ENCODE assay signal across 24 cellular contexts in genomic region chr4:36343501-36343900, GRCh38.
DNase-seq lines count a peak whose midpoint lies in the region; ATAC-seq and TF ChIP-seq lines count a peak whose summit lies in the region.
"Had no signal": no experiment of that assay in that cellular context is flagged by ENCODE, and none has a peak within 500 bp of the region (broad histone marks: within the 10 kb centered on the region; RNA-seq: fewer than 3 reads in every experiment).

No MANE protein-coding gene starts in this region.

- no peaks in the 10 kb centered on the region for H3K36me3 ChIP-seq in BLaER1
- no peaks in the 10 kb centered on the region for H3K36me3 ChIP-seq in GM23338 (ENCODE audit: insufficient read depth)
- no peaks in the 10 kb centered on the region for H3K36me3 ChIP-seq in neuronal stem cell (replicated peaks in 1 of 2; ENCODE audit: control insufficient read depth in 2 of 2, insufficient read depth in 2 of 2, low read length in 2 of 2)

- no peaks in the 10 kb centered on the region for H4K20me1 ChIP-seq in BLaER1
- H4K20me1 ChIP-seq in GM23338 (replicated peaks; ENCODE audit: insufficient read depth), result no peaks in the 10 kb centered on the region

- H3K9me3 ChIP-seq in BLaER1 (no peaks in the 10 kb centered on the region), neuronal stem cell (replicated peaks in 1 of 2; ENCODE audit: control insufficient read depth in 2 of 2, insufficient read depth in 1 of 2, low read depth in 1 of 2, low read length in 2 of 2) (no peaks in the 10 kb centered on the region)
- H3K9me3 ChIP-seq: A549, Caco-2 had no signal

- DNase-seq in GM23338 (ENCODE audit: low spot score) (no peak), UCSD-AML1 (lab: John Stamatoyannopoulos, UW; ENCODE audit: unreplicated experiment) (peak; percentile 4), neuronal stem cell (ENCODE audit: low spot score) (no peak), cerebellar nuclear complex (lab: John Stamatoyannopoulos, UW) (no peak)
- no peak for DNase-seq in activated CD4-positive, alpha-beta T cell treated with anti-CD3 and anti-CD28 coated beads for 1 hour
- no peak for DNase-seq in activated CD4-positive, alpha-beta T cell treated with anti-CD3 and anti-CD28 coated beads for 4 hours
- DNase-seq: AML-193; Caco-2; Calu3; CD4-positive, alpha-beta T cell; CD8-positive, alpha-beta T cell; DMS153; DMS53; DMS79; DND-41; EL; GDM1 had no signal

- no peak overlapping the region for H3K14ac ChIP-seq in neuronal stem cell (ENCODE audit: low read length)

- H2BK120ac ChIP-seq in neuronal stem cell (ENCODE audit: low read depth, low read length), result no peak overlapping the region

- WGBS in neuronal stem cell (ENCODE audit: extremely low coverage in 2 of 2, insufficient read length in 2 of 2, insufficient replicate concordance in 1 of 2), 2 donors, result no CpG with 5 or more reads among the region's 9 CpGs

- H3K36me3 Mint-ChIP-seq in GM23338 (ENCODE audit: low read depth), result no peaks in the 10 kb centered on the region
- H3K36me3 Mint-ChIP-seq: CD8-positive, alpha-beta T cell had no signal

- no peak overlapping the region for H2AK5ac ChIP-seq in neuronal stem cell (ENCODE audit: low read depth, low read length)

- no peak overlapping the region for H4K8ac ChIP-seq in neuronal stem cell (ENCODE audit: low read depth, low read length)

- H3K9me2 ChIP-seq in GM23338 (ENCODE audit: insufficient read depth), result no peaks in the 10 kb centered on the region

- no peak overlapping the region for H3K18ac ChIP-seq in neuronal stem cell (ENCODE audit: low read length)

- H3F3A ChIP-seq in GM23338 (replicated peaks; ENCODE audit: low read depth), result no peaks in the 10 kb centered on the region

- H3K27ac Mint-ChIP-seq in GM23338, result no peak overlapping the region
- H3K27ac Mint-ChIP-seq: B cell; CD4-positive, alpha-beta T cell; CD8-positive, alpha-beta T cell had no signal

- H3K4me1 Mint-ChIP-seq in GM23338, result no peaks in the 10 kb centered on the region

- H2BK12ac ChIP-seq in neuronal stem cell (ENCODE audit: low read length), result no peak overlapping the region

- H4K91ac ChIP-seq in neuronal stem cell (ENCODE audit: low read depth, low read length, poor library complexity), result no peak overlapping the region

- H3K79me2 ChIP-seq in GM23338 (replicated peaks; ENCODE audit: insufficient read depth), result no peaks in the 10 kb centered on the region

- H2BK15ac ChIP-seq in neuronal stem cell (ENCODE audit: low read length), result no peak overlapping the region

- H3K27ac ChIP-seq in BLaER1 (no peak overlapping the region), GM23338 (ENCODE audit: low read depth) (no peak overlapping the region), neuronal stem cell (replicated peaks; ENCODE audit: low read length) (no peak overlapping the region)
- H3K27ac ChIP-seq: 22Rv1, A549, C4-2B had no signal

- H3K4me1 ChIP-seq in BLaER1 (peaks cover 13% of the 10 kb centered on the region), GM23338 (ENCODE audit: insufficient read depth) (no peaks in the 10 kb centered on the region), neuronal stem cell (ENCODE audit: control insufficient read depth in 2 of 2, insufficient read depth in 1 of 2, low read depth in 1 of 2, low read length in 2 of 2) (no peaks in the 10 kb centered on the region)
- H3K4me1 ChIP-seq: A549, Caco-2 had no signal

- no peak for TF ChIP-seq CTCF in GM23338 (conservative IDR thresholded peaks at IDR 0.05; ENCODE audit: low read depth in 2 of 2)

- H3K79me1 ChIP-seq in neuronal stem cell (ENCODE audit: low read depth, low read length), result no peaks in the 10 kb centered on the region

- H3K23ac ChIP-seq in neuronal stem cell (ENCODE audit: low read depth, low read length, poor library complexity), result no peak overlapping the region

- no peaks in the 10 kb centered on the region for H3K27me3 Mint-ChIP-seq in GM23338 (ENCODE audit: insufficient read depth, low read depth, poor library complexity)
- H3K27me3 Mint-ChIP-seq: B cell; CD4-positive, alpha-beta T cell had no signal

- H3K9ac ChIP-seq in BLaER1 (no peak overlapping the region), neuronal stem cell (ENCODE audit: low read depth, low read length, poor library complexity) (no peak overlapping the region)

- H3K4me2 ChIP-seq in BLaER1 (0 out of 2 replicates have a peak overlapping the region, but pooled peaks have one; percentile 1), GM23338 (no peak overlapping the region), neuronal stem cell (ENCODE audit: insufficient read depth, low read length, poor library complexity, severe bottlenecking) (no peak overlapping the region)
- H3K4me2 ChIP-seq: A549 had no signal

- H3K4ac ChIP-seq in neuronal stem cell (ENCODE audit: low read length), result no peak overlapping the region

- H3K4me3 ChIP-seq in BLaER1 (no peak overlapping the region), GM23338 (no peak overlapping the region), neuronal stem cell (ENCODE audit: low read length in 2 of 2) (peak overlapping the region in 1 of 2 donors; percentile 29)
- H3K4me3 ChIP-seq: A549, GM12878 had no signal

- no peak overlapping the region for H3K4me3 Mint-ChIP-seq in GM23338
- H3K4me3 Mint-ChIP-seq: B cell; CD4-positive, alpha-beta T cell; CD8-positive, alpha-beta T cell had no signal

- no peaks in the 10 kb centered on the region for H3K9me3 Mint-ChIP-seq in GM23338
- H3K9me3 Mint-ChIP-seq: CD4-positive, alpha-beta T cell; CD8-positive, alpha-beta T cell had no signal

- no peak for ATAC-seq in GM23338
- ATAC-seq in HG02763 (IDR thresholded peaks at IDR 0.05; ENCODE audit: unreplicated experiment), result no peak
- ATAC-seq: A549; CD8-positive, alpha-beta T cell; GM12878 had no signal

- H3K27me3 ChIP-seq in BLaER1, result no peaks in the 10 kb centered on the region
- no peaks in the 10 kb centered on the region for H3K27me3 ChIP-seq in GM23338 (ENCODE audit: insufficient read depth)
- no peaks in the 10 kb centered on the region for H3K27me3 ChIP-seq in neuronal stem cell (ENCODE audit: control insufficient read depth in 3 of 3, insufficient read depth in 3 of 3, low read depth in 1 of 3, low read length in 3 of 3)

- peak overlapping the region; percentile 57 for H2AFZ ChIP-seq in GM23338
- H2AFZ ChIP-seq in neuronal stem cell (ENCODE audit: low read length), result peak overlapping the region; percentile 1

- no peak overlapping the region for H2BK5ac ChIP-seq in neuronal stem cell (ENCODE audit: low read length)

TF ChIP-seq in GM23338, 12 proteins besides CTCF, POLR2A, EP300 and RAD21:
- no peak for TF ChIP-seq ZNF114 (CRISPR knock-in tag; IDR thresholded peaks at IDR 0.05)
TF ChIP-seq in GM23338: peak in this region for 0.
